In the genomic region with DNA sequence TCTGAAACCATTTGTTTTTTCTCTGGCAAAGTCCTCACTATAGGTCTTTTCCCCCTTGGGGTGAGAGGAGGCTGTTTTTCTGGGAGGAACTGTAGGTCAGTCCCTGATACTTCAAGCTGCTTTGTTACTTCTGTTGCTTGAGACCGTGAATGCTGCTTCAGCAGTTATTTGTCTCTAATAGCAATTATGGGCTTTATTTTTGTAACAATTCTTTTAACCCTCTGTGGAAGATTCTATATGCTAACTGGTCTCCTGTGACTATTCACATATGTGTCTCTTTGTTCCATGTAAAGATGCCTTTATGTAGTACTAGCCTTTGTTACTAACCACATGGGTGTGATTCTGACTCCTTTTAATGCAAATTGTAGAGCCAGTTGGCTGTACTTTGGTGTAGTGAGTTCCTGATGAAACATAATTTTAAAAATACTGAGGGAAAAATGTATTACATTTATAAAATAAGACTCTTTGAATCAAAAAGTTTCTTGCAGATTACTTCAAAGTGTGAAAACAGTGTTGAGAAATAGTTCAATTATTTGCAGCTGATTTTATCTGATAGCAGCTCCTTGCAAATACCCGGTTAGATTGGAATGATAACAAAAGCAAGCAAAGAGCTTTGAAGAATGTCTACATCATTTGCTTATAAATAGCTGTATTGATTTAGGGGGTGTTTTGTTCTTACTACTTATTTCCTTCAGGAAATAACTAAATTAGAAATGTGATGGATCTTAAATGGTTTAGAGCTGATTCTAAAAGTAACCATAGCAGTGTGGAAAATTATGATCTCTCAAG, we compare ENCODE assay signal across 1 cellular context.
TF ChIP-seq lines count a peak whose summit lies in the region.

No MANE protein-coding gene starts in this region.

TF ChIP-seq in GM12878, 131 proteins besides CTCF, POLR2A, EP300 and RAD21:
- TF ChIP-seq ZBTB4 (CRISPR knock-in tag; IDR thresholded peaks at IDR 0.05) = no peak
- no peak for TF ChIP-seq LARP7 (IDR thresholded peaks at IDR 0.05)
- TF ChIP-seq RELA (IDR thresholded peaks at IDR 0.05; ENCODE audit: borderline replicate concordance, partially characterized antibody) = no peak
- TF ChIP-seq PML (IDR thresholded peaks at IDR 0.05; ENCODE audit: low read length) = no peak
